ENCODE assay signal across 10 cellular contexts in genomic region chr12:12172106-12172511, GRCh38.
DNase-seq lines count a peak whose midpoint lies in the region; ATAC-seq and TF ChIP-seq lines count a peak whose summit lies in the region.
"Had no signal": no experiment of that assay in that cellular context is flagged by ENCODE, and none has a peak within 500 bp of the region (broad histone marks: within the 10 kb centered on the region; RNA-seq: fewer than 3 reads in every experiment).

No MANE protein-coding gene starts in this region.

- intact Hi-C loops in left colon (cut with DNase I, micrococcal nuclease): no loop called here

- CTCF ChIA-PET in activated CD8-positive, alpha-beta memory T cell treated with anti-CD3 and anti-CD28 coated beads, Interleukin-2, amount 10 ng/mL, durations not matched to agents 7 days and 5 days (lab: Charles Lee): no interaction called here

- H3K4me3 Mint-ChIP-seq in activated CD8-positive, alpha-beta memory T cell treated with anti-CD3 and anti-CD28 coated beads, Interleukin-2, amount 10 ng/mL, durations not matched to agents 7 days and 5 days: no peak overlapping the region
- H3K4me3 Mint-ChIP-seq: activated B cell treated with CpG ODN at 0.5 μM for 24 hours, neural crest cell had no signal

- no peaks in the 10 kb centered on the region for H3K9me3 Mint-ChIP-seq in activated CD8-positive, alpha-beta memory T cell treated with anti-CD3 and anti-CD28 coated beads, Interleukin-2, amount 10 ng/mL, durations not matched to agents 7 days and 5 days (ENCODE audit: low read depth)
- H3K9me3 Mint-ChIP-seq: activated B cell treated with CpG ODN at 0.5 μM for 24 hours, neural crest cell had no signal

- DNase-seq in activated CD8-positive, alpha-beta memory T cell treated with anti-CD3 and anti-CD28 coated beads, Interleukin-2, amount 10 ng/mL, durations not matched to agents 7 days and 5 days: peak; percentile 81
- DNase-seq in activated CD8-positive, alpha-beta memory T cell treated with anti-CD3 and anti-CD28 coated beads for 24 hours: no peak
- DNase-seq in SK-MEL-5 (ENCODE audit: low read depth, low spot score): peak; percentile 41
- peak; percentile 28 for DNase-seq in kidney epithelial cell (ENCODE audit: low read depth)
- DNase-seq in NCI-H2029 treated with DMSO at 0.1 percent for 48 hours (lab: John Stamatoyannopoulos, UW): no peak
- DNase-seq in left colon: no peak
- no peak for DNase-seq in NCI-H510A treated with DMSO at 0.1 percent for 48 hours (lab: John Stamatoyannopoulos, UW)
- DNase-seq: activated B cell treated with CpG ODN at 0.5 μM for 24 hours had no signal

- in situ Hi-C loops in SK-MEL-5 (cut with HindIII; ENCODE audit: low pct_unique_long_range_greater_than_20kb, low sequenced_read_pairs): no loop called here

- H3K27me3 Mint-ChIP-seq in activated CD8-positive, alpha-beta memory T cell treated with anti-CD3 and anti-CD28 coated beads, Interleukin-2, amount 10 ng/mL, durations not matched to agents 7 days and 5 days: peaks cover 81% of the 10 kb centered on the region

- peaks cover 1% of the 10 kb centered on the region for H3K36me3 Mint-ChIP-seq in activated CD8-positive, alpha-beta memory T cell treated with anti-CD3 and anti-CD28 coated beads, Interleukin-2, amount 10 ng/mL, durations not matched to agents 7 days and 5 days

- peak overlapping the region; percentile 78 for H3K27ac Mint-ChIP-seq in activated CD8-positive, alpha-beta memory T cell treated with anti-CD3 and anti-CD28 coated beads, Interleukin-2, amount 10 ng/mL, durations not matched to agents 7 days and 5 days
- H3K27ac Mint-ChIP-seq: activated B cell treated with CpG ODN at 0.5 μM for 24 hours had no signal

- no peak overlapping the region for H3K4me3 ChIP-seq in kidney epithelial cell (ENCODE audit: low read depth, low read length)

- peak; percentile 81 for ATAC-seq in activated CD8-positive, alpha-beta memory T cell treated with anti-CD3 and anti-CD28 coated beads, Interleukin-2, amount 10 ng/mL, durations not matched to agents 7 days and 5 days
- peak; percentile 78 for ATAC-seq in HG02870 (IDR thresholded peaks at IDR 0.05; ENCODE audit: unreplicated experiment)
- ATAC-seq in left colon: no peak

- no peak for TF ChIP-seq CTCF in kidney epithelial cell (IDR thresholded peaks at IDR 0.05; ENCODE audit: insufficient read depth, low read length, poor library complexity, severe bottlenecking)

- H3K4me1 Mint-ChIP-seq in activated CD8-positive, alpha-beta memory T cell treated with anti-CD3 and anti-CD28 coated beads, Interleukin-2, amount 10 ng/mL, durations not matched to agents 7 days and 5 days: peaks cover 17% of the 10 kb centered on the region

- H3K27me3 ChIP-seq in kidney epithelial cell (ENCODE audit: control insufficient read depth, insufficient read depth, low read length): no peaks in the 10 kb centered on the region

- no peaks in the 10 kb centered on the region for H3K36me3 ChIP-seq in kidney epithelial cell (ENCODE audit: control insufficient read depth, insufficient read depth, low read length)

Comparison
In these comparisons a context has a peak if more than half of its experiments do, and no peak if none do; other contexts are left out.
1. DNase-seq: peak in activated CD8-positive, alpha-beta memory T cell treated with anti-CD3 and anti-CD28 coated beads, Interleukin-2, amount 10 ng/mL, durations not matched to agents 7 days and 5 days (single experiment), SK-MEL-5 (single experiment) and kidney epithelial cell (single experiment); none in activated CD8-positive, alpha-beta memory T cell treated with anti-CD3 and anti-CD28 coated beads for 24 hours (single experiment), NCI-H2029 treated with DMSO at 0.1 percent for 48 hours (single experiment), left colon (0 of 2) and NCI-H510A treated with DMSO at 0.1 percent for 48 hours (single experiment).